ENCODE assay signal across 8 cellular contexts in the genomic region with DNA sequence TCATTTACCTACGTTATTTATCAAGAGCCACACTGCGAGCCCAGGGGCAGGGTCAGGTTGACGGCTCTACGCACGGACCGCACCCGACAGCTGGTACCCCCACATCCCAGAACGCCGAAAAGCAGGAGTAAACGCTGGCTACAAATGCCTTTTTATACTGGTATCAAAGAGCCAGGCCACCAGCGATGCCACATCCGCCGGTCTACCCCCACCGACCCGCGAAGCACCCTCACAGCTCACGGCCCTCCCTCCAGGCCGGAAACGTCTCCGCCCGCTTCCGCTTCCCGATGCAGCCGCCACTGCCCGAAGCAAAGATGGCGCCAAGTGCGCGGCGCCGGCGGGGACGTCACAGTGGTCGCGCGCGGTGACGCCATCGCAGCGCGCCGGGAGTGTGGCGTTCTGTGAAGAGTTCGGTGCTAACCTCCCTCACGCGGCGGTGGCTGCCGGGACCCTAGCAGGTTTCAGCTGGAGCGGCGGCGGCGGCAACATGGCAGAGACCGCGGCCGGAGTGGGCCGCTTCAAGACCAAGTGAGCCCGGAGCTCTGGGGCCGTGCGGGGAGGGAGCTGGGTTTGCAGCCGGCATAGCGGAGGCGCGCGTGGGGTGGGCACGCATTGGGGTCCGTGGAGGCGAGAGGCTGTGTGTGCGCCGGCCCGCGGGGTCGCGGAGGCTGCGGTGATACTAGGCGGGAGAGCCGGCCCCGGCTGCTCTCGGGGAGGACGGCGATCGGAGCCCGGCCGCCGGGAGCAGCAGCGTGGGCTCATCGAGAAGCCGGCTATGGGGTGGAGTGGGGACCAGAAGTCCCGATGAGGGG. TPM values are rescaled to one million over a fixed set of nuclear protein-coding genes. Genes with fewer than 3 reads are reported as not detected.
A peak's percentile ranks its signal among the peaks of the same experiment; 100 is the strongest.
DNase-seq lines count a peak whose midpoint lies in the region; ATAC-seq and TF ChIP-seq lines count a peak whose summit lies in the region.

TBL3 (plus strand) TSS at position 376 of the 812 bp plus-strand sequence; CDS start at position 488, 112 bp downstream.

- H3K27me3 ChIP-seq in Caco-2 (replicated peaks; ENCODE audit: control insufficient read depth, insufficient read depth, low read length), result no peaks in the 10 kb centered on the region
- no peaks in the 10 kb centered on the region for H3K27me3 ChIP-seq in endodermal cell (ENCODE audit: control insufficient read depth, insufficient read depth, low read length, poor library complexity, severe bottlenecking)

- CTCF ChIA-PET in Caco-2 (lab: Charles Lee), result interaction anchor here (0.6 to 1.1 kb wide), 3 partner anchors 10 to 119 kb away, joined by 3 to 4 read pairs (median 3); partner anchors contain the start of gene GFER

- H3K4me3 Mint-ChIP-seq in Caco-2 (ENCODE audit: unreplicated experiment) (peak within 1 kb of the TSS; percentile 80), endodermal cell (peak within 1 kb of the TSS; percentile 92)

- intact Hi-C loops in Caco-2 (cut with micrococcal nuclease; ENCODE audit: unreplicated experiment), result no loop called here

- DNase-seq in Caco-2 (peak; percentile 92 to 94), HT1080 (ENCODE audit: low read depth) (peak; percentile 94), NOMO-1 treated with dmso at 0.1 percent for 144 hours (lab: John Stamatoyannopoulos, UW; ENCODE audit: unreplicated experiment) (peak; percentile 95), endodermal cell (peak; percentile 98), mesenteric fat pad (ENCODE audit: low spot score) (peak; percentile 98)
- peak; percentile 84 for DNase-seq in activated CD8-positive, alpha-beta memory T cell treated with anti-CD3 and anti-CD28 coated beads, Interleukin-2, amount 50 U/mL, for 1 hour (ENCODE audit: extremely low read depth)
- DNase-seq in stimulated activated CD8-positive, alpha-beta memory T cell treated with anti-CD3 and anti-CD28 coated beads, Interleukin-15, amount 100 ng/mL, for 1 hour (ENCODE audit: low read depth), result peak; percentile 90

- H3K36me3 ChIP-seq in Caco-2 (ENCODE audit: control insufficient read depth, insufficient read depth, low read length), result no peaks in the 10 kb centered on the region
- peaks cover 13% of the 10 kb centered on the region for H3K36me3 ChIP-seq in endodermal cell (ENCODE audit: control insufficient read depth, insufficient read depth, low read length)

- H3K27ac Mint-ChIP-seq in Caco-2 (ENCODE audit: unreplicated experiment), result peak within 1 kb of the TSS; percentile 83
- H3K27ac Mint-ChIP-seq in endodermal cell, result peak within 1 kb of the TSS; percentile 93

- H3K4me1 ChIP-seq in Caco-2 (no peaks in the 10 kb centered on the region), endodermal cell (ENCODE audit: control insufficient read depth, insufficient read depth, low read length) (no peaks in the 10 kb centered on the region)

- H3K27ac ChIP-seq in endodermal cell (ENCODE audit: low read depth, low read length), result peak within 1 kb of the TSS; percentile 49

- H3K9me3 ChIP-seq in Caco-2, result no peaks in the 10 kb centered on the region
- H3K9me3 ChIP-seq in endodermal cell (ENCODE audit: control insufficient read depth, low read length), result no peaks in the 10 kb centered on the region

- H3K4me1 Mint-ChIP-seq in Caco-2 (ENCODE audit: low read depth, unreplicated experiment) (peaks cover 9% of the 10 kb centered on the region), endodermal cell (peaks cover 8% of the 10 kb centered on the region)

- H3K27me3 Mint-ChIP-seq in Caco-2 (ENCODE audit: insufficient read depth, unreplicated experiment) (no peaks in the 10 kb centered on the region), endodermal cell (ENCODE audit: insufficient read depth) (no peaks in the 10 kb centered on the region)

- H3K4me3 ChIP-seq in Caco-2 (ENCODE audit: low read depth, low read length) (peak within 1 kb of the TSS; percentile 99), endodermal cell (ENCODE audit: low read length) (peak within 1 kb of the TSS; percentile 90)

- 2 to 3% methylated on average over 33 to 87 of the region's 87 CpGs for WGBS in endodermal cell (ENCODE audit: insufficient coverage in 1 of 2, insufficient read length in 1 of 2), 2 experiments

- POLR2A ChIA-PET in Caco-2 (lab: Charles Lee), result interaction anchor here (0.6 to 1.2 kb wide), 5 partner anchors 9 to 184 kb away, joined by 3 to 13 read pairs (median 3); partner anchors contain the start of genes GFER, NOXO1 and TRAF7

- H3K9ac ChIP-seq in endodermal cell (ENCODE audit: extremely low read depth, low read length, poor library complexity, severe bottlenecking), result peak within 1 kb of the TSS; percentile 73

- H3K36me3 Mint-ChIP-seq in Caco-2 (ENCODE audit: insufficient read depth, unreplicated experiment) (peaks cover 26% of the 10 kb centered on the region), endodermal cell (ENCODE audit: low read depth) (peaks cover 13% of the 10 kb centered on the region)

- TF ChIP-seq CTCF in Caco-2 (IDR thresholded peaks at IDR 0.05; ENCODE audit: insufficient read depth in 1 of 2, low read depth in 1 of 2, low read length in 1 of 2, severe bottlenecking in 1 of 2, unreplicated experiment in 1 of 2), result no peak
- TF ChIP-seq CTCF in endodermal cell (conservative IDR thresholded peaks at IDR 0.05), result no peak

- no peaks in the 10 kb centered on the region for H3K9me3 Mint-ChIP-seq in Caco-2 (ENCODE audit: unreplicated experiment)
- H3K9me3 Mint-ChIP-seq in endodermal cell, result no peaks in the 10 kb centered on the region

- peak; percentile 73 for ATAC-seq in GM21360 (IDR thresholded peaks at IDR 0.05; ENCODE audit: unreplicated experiment)

- no TSS peak for BruUV-seq in Caco-2 (replicated peaks; lab: Mats Ljungman, UMichigan)

RNA-seq across cellular contexts. Expression of gene TBL3, which starts in this region (rescaled TPM):
- total RNA-seq in Caco-2 (2022) (34.7 and 36.6 TPM in 2 replicates), endodermal cell (10 to 100 TPM; 43.4 to 49.7 TPM), mesenteric fat pad (26.5 TPM)
- 47.8 and 53.4 TPM in 2 replicates for total RNA-seq in HT1080 (2014; rRNA removed; shearing (Covaris generic))
- polyA plus RNA-seq in HT1080 (2015; cell fraction: cytosol; rRNA removed), result 55.7 and 58.7 TPM in 2 replicates
- polyA plus RNA-seq in HT1080 (2015; cell fraction: nucleus; rRNA removed), result 105 and 114 TPM in 2 replicates
- polyA plus RNA-seq in endodermal cell (2013, experiment 1 of 2), result 39.0 TPM
- polyA plus RNA-seq in endodermal cell (2013, experiment 2 of 2), result 38.0 TPM

Comparison
In these comparisons a context has a peak if more than half of its experiments do, and no peak if none do; other contexts are left out.
1. Peak in every context shown above with its lines: DNase-seq, ATAC-seq, H3K4me3 ChIP-seq and H3K27ac ChIP-seq.